1 cellular context compared by ENCODE assay signal in the genomic region with DNA sequence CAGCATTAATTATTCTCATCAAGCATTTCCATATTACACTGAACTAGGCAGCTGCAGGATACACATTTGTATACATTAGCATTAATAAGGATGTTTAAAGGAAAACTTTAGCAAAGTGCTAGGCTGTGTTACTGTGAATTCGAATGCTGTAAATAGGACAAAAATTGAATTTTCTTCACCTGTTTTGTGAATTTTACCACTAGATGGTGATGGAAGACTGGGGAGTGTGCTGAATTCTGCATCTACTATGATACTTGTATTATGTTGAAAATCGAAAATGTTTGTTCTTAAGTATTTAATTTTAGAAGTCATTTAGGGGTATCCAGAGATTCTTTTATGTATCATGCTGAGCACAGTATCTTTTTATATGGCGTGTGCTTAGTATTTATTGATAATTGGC.
A peak's percentile ranks its signal among the peaks of the same experiment; 100 is the strongest.
TF ChIP-seq lines count a peak whose summit lies in the region.

No MANE protein-coding gene starts in this region.

TF ChIP-seq in neural cell, 6 proteins besides CTCF, POLR2A, EP300 and RAD21:
- TF ChIP-seq, protein P1, sequence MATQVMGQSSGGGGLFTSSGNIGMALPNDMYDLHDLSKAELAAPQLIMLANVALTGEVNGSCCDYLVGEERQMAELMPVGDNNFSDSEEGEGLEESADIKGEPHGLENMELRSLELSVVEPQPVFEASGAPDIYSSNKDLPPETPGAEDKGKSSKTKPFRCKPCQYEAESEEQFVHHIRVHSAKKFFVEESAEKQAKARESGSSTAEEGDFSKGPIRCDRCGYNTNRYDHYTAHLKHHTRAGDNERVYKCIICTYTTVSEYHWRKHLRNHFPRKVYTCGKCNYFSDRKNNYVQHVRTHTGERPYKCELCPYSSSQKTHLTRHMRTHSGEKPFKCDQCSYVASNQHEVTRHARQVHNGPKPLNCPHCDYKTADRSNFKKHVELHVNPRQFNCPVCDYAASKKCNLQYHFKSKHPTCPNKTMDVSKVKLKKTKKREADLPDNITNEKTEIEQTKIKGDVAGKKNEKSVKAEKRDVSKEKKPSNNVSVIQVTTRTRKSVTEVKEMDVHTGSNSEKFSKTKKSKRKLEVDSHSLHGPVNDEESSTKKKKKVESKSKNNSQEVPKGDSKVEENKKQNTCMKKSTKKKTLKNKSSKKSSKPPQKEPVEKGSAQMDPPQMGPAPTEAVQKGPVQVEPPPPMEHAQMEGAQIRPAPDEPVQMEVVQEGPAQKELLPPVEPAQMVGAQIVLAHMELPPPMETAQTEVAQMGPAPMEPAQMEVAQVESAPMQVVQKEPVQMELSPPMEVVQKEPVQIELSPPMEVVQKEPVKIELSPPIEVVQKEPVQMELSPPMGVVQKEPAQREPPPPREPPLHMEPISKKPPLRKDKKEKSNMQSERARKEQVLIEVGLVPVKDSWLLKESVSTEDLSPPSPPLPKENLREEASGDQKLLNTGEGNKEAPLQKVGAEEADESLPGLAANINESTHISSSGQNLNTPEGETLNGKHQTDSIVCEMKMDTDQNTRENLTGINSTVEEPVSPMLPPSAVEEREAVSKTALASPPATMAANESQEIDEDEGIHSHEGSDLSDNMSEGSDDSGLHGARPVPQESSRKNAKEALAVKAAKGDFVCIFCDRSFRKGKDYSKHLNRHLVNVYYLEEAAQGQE (IDR thresholded peaks at IDR 0.05; ENCODE audit: borderline replicate concordance): no peak
- TF ChIP-seq EZH2 (IDR thresholded peaks at IDR 0.05; ENCODE audit: borderline replicate concordance, insufficient read depth, low read length, poor library complexity, severe bottlenecking) (no peak), MXI1 (conservative IDR thresholded peaks at IDR 0.05; ENCODE audit: poor library complexity, severe bottlenecking) (no peak), POLR2AphosphoS5 (IDR thresholded peaks at IDR 0.05) (no peak), SMC3 (conservative IDR thresholded peaks at IDR 0.05; ENCODE audit: poor library complexity) (peak; percentile 42)
